Comparison of ENCODE assay signal across 22 cellular contexts in genomic region chr2:2123259-2123658, GRCh38.
DNase-seq lines count a peak whose midpoint lies in the region; ATAC-seq, FAIRE-seq and TF ChIP-seq lines count a peak whose summit lies in the region.
"Had no signal": no experiment of that assay in that cellular context is flagged by ENCODE, and none has a peak within 500 bp of the region (broad histone marks: within the 10 kb centered on the region; RNA-seq: fewer than 3 reads in every experiment).

No MANE protein-coding gene starts in this region.

- CTCF ChIA-PET in H1 (lab: Charles Lee; ENCODE audit: partially characterized antibody): interaction anchor here (0.9 to 1.0 kb wide), 2 partner anchors 11 to 24 kb away, joined by 3 read pairs; no protein-coding TSS in a partner anchor

- ATAC-seq in GM18502 (IDR thresholded peaks at IDR 0.05; ENCODE audit: poor library complexity, unreplicated experiment) (no peak), lower lobe of right lung (no peak)
- ATAC-seq: CD8-positive, alpha-beta T cell; GM12878; HCT116 had no signal

- no peaks in the 10 kb centered on the region for H4K20me1 ChIP-seq in H1 (replicated peaks in 1 of 2; ENCODE audit: control insufficient read depth in 1 of 2, insufficient read depth in 2 of 2, low read length in 2 of 2)
- H4K20me1 ChIP-seq: BLaER1 had no signal

- intact Hi-C loops in lower lobe of right lung (cut with DNase I): no loop called here

- H4K91ac ChIP-seq in H1 (replicated peaks; ENCODE audit: insufficient read length, low read length): no peak overlapping the region

- H3K9ac ChIP-seq in HUES48 (ENCODE audit: low read depth, low read length): no peak overlapping the region
- no peak overlapping the region for H3K9ac ChIP-seq in H1 (replicated peaks in 1 of 4; ENCODE audit: extremely low read depth in 1 of 4, low read depth in 3 of 4, low read length in 3 of 4)
- H3K9ac ChIP-seq: BLaER1 had no signal

- H2BK5ac ChIP-seq in H1 (ENCODE audit: low read depth, low read length): no peak overlapping the region

- H2BK15ac ChIP-seq in H1 (ENCODE audit: low read length): no peak overlapping the region

- H4K8ac ChIP-seq in H1 (ENCODE audit: extremely low read depth, insufficient read depth, low read length): no peak overlapping the region

- no peaks in the 10 kb centered on the region for H3K23me2 ChIP-seq in H1 (ENCODE audit: low read depth, low read length)

- H3K4me3 ChIP-seq in HUES48 (ENCODE audit: low read depth, low read length) (no peak overlapping the region), H1 (ENCODE audit: extremely low read depth in 1 of 4, insufficient read depth in 2 of 4, low read depth in 3 of 4, low read length in 4 of 4) (no peak overlapping the region; a peak in 1 of 8 replicates), lower lobe of right lung (no peak overlapping the region)
- H3K4me3 ChIP-seq: BLaER1, GM12878 had no signal

- no peak overlapping the region for H3K56ac ChIP-seq in H1 (replicated peaks; ENCODE audit: insufficient read length, low read depth, low read length)

- no peak overlapping the region for H4K5ac ChIP-seq in H1 (ENCODE audit: insufficient read length, low read depth, low read length)

- no peak overlapping the region for H3K4me2 ChIP-seq in H1 (ENCODE audit: insufficient read depth in 1 of 2, low read depth in 2 of 2, low read length in 2 of 2)
- H3K4me2 ChIP-seq: BLaER1 had no signal

- no peaks in the 10 kb centered on the region for H3K36me3 ChIP-seq in HUES48 (ENCODE audit: control insufficient read depth, insufficient read depth, low read length)
- no peaks in the 10 kb centered on the region for H3K36me3 ChIP-seq in H1 (ENCODE audit: control insufficient read depth in 2 of 4, insufficient read depth in 4 of 4, low read length in 3 of 4)
- H3K36me3 ChIP-seq in lower lobe of right lung: no peaks in the 10 kb centered on the region
- H3K36me3 ChIP-seq: BLaER1 had no signal

- no peak overlapping the region for H3K4ac ChIP-seq in H1 (replicated peaks; ENCODE audit: insufficient read length, low read depth, low read length)

- POLR2A ChIA-PET in H1 (lab: Charles Lee; ENCODE audit: partially characterized antibody): no interaction called here

- no peaks in the 10 kb centered on the region for H3K79me2 ChIP-seq in H1 (ENCODE audit: control insufficient read depth in 1 of 2, insufficient read depth in 2 of 2, low read length in 2 of 2)

- H2AFZ ChIP-seq in H1 (ENCODE audit: low read length): no peak overlapping the region

- 71% methylated on average over 6 of the region's 6 CpGs; no CpG with 5 or more reads in 1 of the 2 experiments for WGBS in H1 (ENCODE audit: extremely low coverage in 1 of 2, insufficient coverage in 1 of 2, insufficient read length in 1 of 2, insufficient replicate concordance in 2 of 2, low coverage in 1 of 2, low lambda C conversion rate in 2 of 2, missing lambda C conversion rate in 1 of 2), 2 experiments

- TF ChIP-seq CTCF in H1 (IDR thresholded peaks at IDR 0.05; ENCODE audit: control extremely low read depth in 1 of 3, insufficient read depth in 1 of 3, low read depth in 1 of 3, low read length in 3 of 3) (no peak), lower lobe of right lung (IDR thresholded peaks at IDR 0.05) (no peak)

- no peak for TF ChIP-seq EP300 in H1 (IDR thresholded peaks at IDR 0.05; ENCODE audit: borderline replicate concordance in 1 of 2, low read depth in 2 of 2, low read length in 2 of 2)

- peaks cover 12% of the 10 kb centered on the region; the same call in 1 of the 2 replicates for H3K4me1 ChIP-seq in HUES48 (ENCODE audit: control insufficient read depth, insufficient read depth, low read length)
- H3K4me1 ChIP-seq in H1 (replicated peaks in 1 of 4; ENCODE audit: control insufficient read depth in 3 of 4, insufficient read depth in 4 of 4, low read length in 3 of 4): peaks cover 0 to 8% (median 2%) of the 10 kb centered on the region in 4 experiments; a peak in 3 of 7 replicates
- H3K4me1 ChIP-seq in lower lobe of right lung: no peaks in the 10 kb centered on the region
- H3K4me1 ChIP-seq: BLaER1, Caco-2 had no signal

- H3K27me3 ChIP-seq in HUES48 (ENCODE audit: control insufficient read depth, insufficient read depth, low read length): no peaks in the 10 kb centered on the region
- no peaks in the 10 kb centered on the region for H3K27me3 ChIP-seq in H1 (replicated peaks in 1 of 4; ENCODE audit: control insufficient read depth in 3 of 4, extremely low read depth in 1 of 4, insufficient read depth in 3 of 4, low read length in 3 of 4)
- H3K27me3 ChIP-seq in lower lobe of right lung (ENCODE audit: low read depth): no peaks in the 10 kb centered on the region
- H3K27me3 ChIP-seq: BLaER1 had no signal

- H3K79me1 ChIP-seq in H1 (ENCODE audit: low read depth, low read length): no peaks in the 10 kb centered on the region

- no peak overlapping the region for H2BK20ac ChIP-seq in H1 (ENCODE audit: low read length)

- FAIRE-seq in H1 (lab: Jason Lieb, UNC): no peak
- FAIRE-seq: A204.1, GM12878, GM18507, GM19239 had no signal

- H2AK5ac ChIP-seq in H1 (ENCODE audit: low read depth, low read length): no peak overlapping the region

- no peak overlapping the region for H2BK12ac ChIP-seq in H1 (ENCODE audit: low read depth, low read length)

- H3K14ac ChIP-seq in H1 (ENCODE audit: insufficient read length): no peak overlapping the region

- H3K18ac ChIP-seq in H1 (ENCODE audit: extremely low read depth, low read length): no peak overlapping the region

- peak overlapping the region; percentile 8 for H3K27ac ChIP-seq in HUES48 (ENCODE audit: low read depth, low read length)
- H3K27ac ChIP-seq in H1 (ENCODE audit: low read depth, low read length): no peak overlapping the region
- no peak overlapping the region for H3K27ac ChIP-seq in lower lobe of right lung
- H3K27ac ChIP-seq: 22Rv1, BLaER1, C4-2B had no signal

- H2BK120ac ChIP-seq in H1 (replicated peaks; ENCODE audit: low read depth, low read length): no peak overlapping the region

- peak; percentile 51 for DNase-seq in ELF-1 (ENCODE audit: low read depth, low spot score)
- no peak for DNase-seq in H1 (ENCODE audit: low read depth in 1 of 2, low spot score in 2 of 2)
- no peak for DNase-seq in ureter (ENCODE audit: low spot score)
- no peak for DNase-seq in lower lobe of right lung
- DNase-seq: Caco-2; CD4-positive, CD25-positive, alpha-beta regulatory T cell; CD8-positive, alpha-beta T cell; DMS153; DND-41; GDM1; GOT3; H7 had no signal

- no peak for TF ChIP-seq RAD21 in H1 (IDR thresholded peaks at IDR 0.05 in 1 of 2, conservative IDR thresholded peaks at IDR 0.05 in 1 of 2; ENCODE audit: low read depth in 2 of 2, low read length in 2 of 2)

- no peak for TF ChIP-seq POLR2A in H1 (IDR thresholded peaks at IDR 0.05; ENCODE audit: control extremely low read depth in 1 of 2, low read depth in 2 of 2, low read length in 2 of 2)

- no peaks in the 10 kb centered on the region for H3K9me3 ChIP-seq in HUES48 (ENCODE audit: control insufficient read depth, insufficient read depth, low read length)
- no peaks in the 10 kb centered on the region for H3K9me3 ChIP-seq in H1 (ENCODE audit: insufficient read depth in 2 of 2, low read depth in 1 of 2, low read length in 1 of 2)
- H3K9me3 ChIP-seq in lower lobe of right lung: no peaks in the 10 kb centered on the region
- H3K9me3 ChIP-seq: BLaER1 had no signal

- no peak overlapping the region for H3K23ac ChIP-seq in H1 (ENCODE audit: insufficient read length)

TF ChIP-seq in H1, 55 proteins besides CTCF, POLR2A, EP300 and RAD21:
- TF ChIP-seq POU5F1 (IDR thresholded peaks at IDR 0.05; ENCODE audit: low read depth, low read length) (peak; percentile 45; the same call in 1 of the 2 replicates), JUND (IDR thresholded peaks at IDR 0.05; ENCODE audit: low read length) (no peak)
TF ChIP-seq in H1: peak in this region for 1.
